17 cellular contexts compared by ENCODE assay signal in genomic region chr2:17300141-17300540, GRCh38.
DNase-seq lines count a peak whose midpoint lies in the region; ATAC-seq lines count a peak whose summit lies in the region.
"Had no signal": no experiment of that assay in that cellular context is flagged by ENCODE, and none has a peak within 500 bp of the region (broad histone marks: within the 10 kb centered on the region; RNA-seq: fewer than 3 reads in every experiment).

No MANE protein-coding gene starts in this region.

- no peaks in the 10 kb centered on the region for H3K9me3 Mint-ChIP-seq in activated T-helper 1 cell treated with anti-CD3 and anti-CD28 coated beads, Interleukin-12 subunit alpha, Interleukin-12 subunit beta, Interleukin-2, Interleukin-4 antibody, amounts not matched to agents 30 ng/mL and 10 ng/mL and 1 ng/mL, durations not matched to agents 14 hours and 24 hours and 36 hours
- H3K9me3 Mint-ChIP-seq: brain had no signal

- no peaks in the 10 kb centered on the region for H3K4me1 Mint-ChIP-seq in activated T-helper 1 cell treated with anti-CD3 and anti-CD28 coated beads, Interleukin-12 subunit alpha, Interleukin-12 subunit beta, Interleukin-2, Interleukin-4 antibody, amounts not matched to agents 30 ng/mL and 10 ng/mL and 1 ng/mL, durations not matched to agents 14 hours and 24 hours and 36 hours (ENCODE audit: low read depth)
- H3K4me1 Mint-ChIP-seq: CD8-positive, alpha-beta memory T cell; immature natural killer cell had no signal

- DNase-seq in AG20443 (ENCODE audit: low spot score): peak; percentile 20
- DNase-seq in NCI-H226: peak; percentile 78
- peak; percentile 61 for DNase-seq in dedifferentiated amniotic fluid mesenchymal stem cell (ENCODE audit: extremely low spot score)
- DNase-seq in myocyte (ENCODE audit: low read depth): peak; percentile 73
- DNase-seq in activated T-helper 1 cell treated with anti-CD3 and anti-CD28 coated beads, Interleukin-12 subunit alpha, Interleukin-12 subunit beta, Interleukin-2, Interleukin-4 antibody, amounts not matched to agents 30 ng/mL and 10 ng/mL and 1 ng/mL, durations not matched to agents 14 hours and 24 hours and 36 hours (ENCODE audit: low spot score): no peak
- DNase-seq in pons (ENCODE audit: low spot score): no peak
- no peak for DNase-seq in DMS79 treated with DMSO at 0.1 percent for 48 hours (lab: John Stamatoyannopoulos, UW)
- DNase-seq: activated T-cell treated with anti-CD3 and anti-CD28 coated beads, Interleukin-2, amount 50 U/mL, for 24 hours; CD8-positive, alpha-beta memory T cell; immature natural killer cell; NCI-H1048; NCI-H510A; retina; stomach had no signal

- no peaks in the 10 kb centered on the region for H3K36me3 Mint-ChIP-seq in activated T-helper 1 cell treated with anti-CD3 and anti-CD28 coated beads, Interleukin-12 subunit alpha, Interleukin-12 subunit beta, Interleukin-2, Interleukin-4 antibody, amounts not matched to agents 30 ng/mL and 10 ng/mL and 1 ng/mL, durations not matched to agents 14 hours and 24 hours and 36 hours (ENCODE audit: low read depth)
- H3K36me3 Mint-ChIP-seq: brain; CD8-positive, alpha-beta memory T cell had no signal

- no peak for ATAC-seq in HG02642 (IDR thresholded peaks at IDR 0.05; ENCODE audit: poor library complexity, unreplicated experiment)
- ATAC-seq: activated CD4-positive, CD25-positive, alpha-beta regulatory T cell treated with anti-CD3 and anti-CD28 coated beads, Interleukin-2, amount 50 U/mL, for 24 hours had no signal

- peaks cover 2% of the 10 kb centered on the region for H3K27me3 Mint-ChIP-seq in activated T-helper 1 cell treated with anti-CD3 and anti-CD28 coated beads, Interleukin-12 subunit alpha, Interleukin-12 subunit beta, Interleukin-2, Interleukin-4 antibody, amounts not matched to agents 30 ng/mL and 10 ng/mL and 1 ng/mL, durations not matched to agents 14 hours and 24 hours and 36 hours (ENCODE audit: insufficient read depth)
- H3K27me3 Mint-ChIP-seq: activated T-cell treated with anti-CD3 and anti-CD28 coated beads, Interleukin-2, amount 50 U/mL, for 24 hours; brain had no signal

- H3K27ac Mint-ChIP-seq in activated T-helper 1 cell treated with anti-CD3 and anti-CD28 coated beads, Interleukin-12 subunit alpha, Interleukin-12 subunit beta, Interleukin-2, Interleukin-4 antibody, amounts not matched to agents 30 ng/mL and 10 ng/mL and 1 ng/mL, durations not matched to agents 14 hours and 24 hours and 36 hours: no peak overlapping the region
- H3K27ac Mint-ChIP-seq: activated T-cell treated with anti-CD3 and anti-CD28 coated beads, Interleukin-2, amount 50 U/mL, for 24 hours; CD8-positive, alpha-beta memory T cell; immature natural killer cell had no signal

- intact Hi-C loops in activated T-helper 1 cell treated with anti-CD3 and anti-CD28 coated beads, Interleukin-12 subunit alpha, Interleukin-12 subunit beta, Interleukin-2, Interleukin-4 antibody, amounts not matched to agents 30 ng/mL and 10 ng/mL and 1 ng/mL, durations not matched to agents 14 hours and 24 hours and 36 hours (cut with micrococcal nuclease): no loop called here

- no peak overlapping the region for H3K4me3 Mint-ChIP-seq in activated T-helper 1 cell treated with anti-CD3 and anti-CD28 coated beads, Interleukin-12 subunit alpha, Interleukin-12 subunit beta, Interleukin-2, Interleukin-4 antibody, amounts not matched to agents 30 ng/mL and 10 ng/mL and 1 ng/mL, durations not matched to agents 14 hours and 24 hours and 36 hours
- H3K4me3 Mint-ChIP-seq: activated T-cell treated with anti-CD3 and anti-CD28 coated beads, Interleukin-2, amount 50 U/mL, for 24 hours; brain; CD8-positive, alpha-beta memory T cell; immature natural killer cell had no signal

Comparison
In these comparisons a context has a peak if more than half of its experiments do, and no peak if none do; other contexts are left out.
1. DNase-seq: peak in AG20443 (single experiment), NCI-H226 (single experiment), dedifferentiated amniotic fluid mesenchymal stem cell (single experiment) and myocyte (single experiment); none in activated T-helper 1 cell treated with anti-CD3 and anti-CD28 coated beads, Interleukin-12 subunit alpha, Interleukin-12 subunit beta, Interleukin-2, Interleukin-4 antibody, amounts not matched to agents 30 ng/mL and 10 ng/mL and 1 ng/mL, durations not matched to agents 14 hours and 24 hours and 36 hours (single experiment), pons (single experiment) and DMS79 treated with DMSO at 0.1 percent for 48 hours (single experiment).